In genomic region chr4:129839687-129840086, GRCh38 we compare ENCODE assay signal across 36 cellular contexts.
DNase-seq lines count a peak whose midpoint lies in the region; FAIRE-seq and TF ChIP-seq lines count a peak whose summit lies in the region.
"Had no signal": no experiment of that assay in that cellular context is flagged by ENCODE, and none has a peak within 500 bp of the region (broad histone marks: within the 10 kb centered on the region; RNA-seq: fewer than 3 reads in every experiment).

No MANE protein-coding gene starts in this region.

- no peaks in the 10 kb centered on the region for H3K4me1 Mint-ChIP-seq in MCF 10A (ENCODE audit: insufficient read depth, unreplicated experiment)
- peaks cover 32% of the 10 kb centered on the region for H3K4me1 Mint-ChIP-seq in astrocyte (ENCODE audit: low read depth, unreplicated experiment)
- H3K4me1 Mint-ChIP-seq: activated B cell treated with CpG ODN at 0.5 μM for 24 hours; activated CD8-positive, alpha-beta memory T cell treated with anti-CD3 and anti-CD28 coated beads, Interleukin-2, amount 10 ng/mL, durations not matched to agents 7 days and 5 days; brain; H9 had no signal

- H3K27me3 ChIP-seq in mammary epithelial cell (ENCODE audit: insufficient read depth, low read length) = no peaks in the 10 kb centered on the region
- H3K27me3 ChIP-seq in astrocyte (ENCODE audit: insufficient read depth, low read length) = no peaks in the 10 kb centered on the region
- H3K27me3 ChIP-seq: ovary, suprapubic skin, upper lobe of left lung had no signal

- H3K9me3 ChIP-seq in mammary epithelial cell (replicated peaks; ENCODE audit: insufficient read depth, low read length) (no peaks in the 10 kb centered on the region), astrocyte (ENCODE audit: insufficient read depth, low read depth, low read length) (no peaks in the 10 kb centered on the region)
- H3K9me3 ChIP-seq: Caco-2, ovary, SK-N-SH, suprapubic skin, upper lobe of left lung had no signal

- no peak overlapping the region for H3K27ac Mint-ChIP-seq in MCF 10A (ENCODE audit: low read depth, unreplicated experiment)
- H3K27ac Mint-ChIP-seq in astrocyte (ENCODE audit: unreplicated experiment) = peak overlapping the region; percentile 10
- H3K27ac Mint-ChIP-seq: activated B cell treated with CpG ODN at 0.5 μM for 24 hours; activated CD8-positive, alpha-beta memory T cell treated with anti-CD3 and anti-CD28 coated beads, Interleukin-2, amount 10 ng/mL, durations not matched to agents 7 days and 5 days; brain; H9 had no signal

- DNase-seq in MCF 10A (ENCODE audit: unreplicated experiment) (peak; percentile 37), mammary epithelial cell (no peak), astrocyte (ENCODE audit: low read depth) (peak; percentile 0), fibroblast of the aortic adventitia (ENCODE audit: low read depth) (peak; percentile 0), HuH-7.5 (ENCODE audit: low spot score) (no peak), GM10266 (ENCODE audit: extremely low spot score) (no peak), GM19239 (ENCODE audit: insufficient read length, low spot score) (no peak)
- DNase-seq in activated CD8-positive, alpha-beta memory T cell treated with anti-CD3 and anti-CD28 coated beads, Interleukin-2, amount 50 U/mL, for 4 hours = no peak
- DNase-seq: 8988T; activated B cell treated with CpG ODN at 0.5 μM for 24 hours; activated CD4-positive, alpha-beta T cell treated with anti-CD3 and anti-CD28 coated beads, Interleukin-2, amount 50 U/mL, for 1 hour; activated CD8-positive, alpha-beta memory T cell treated with anti-CD3 and anti-CD28 coated beads, Interleukin-2, amount 10 ng/mL, durations not matched to agents 7 days and 5 days; activated gamma-delta T cell treated with Interleukin-2 at 50 U/mL for 16 hours; activated T-cell treated with anti-CD3 and anti-CD28 coated beads, Interleukin-2, amount 50 U/mL, for 48 hours; Caco-2; DND-41; glutamatergic neuron; H9; Karpas-422; left ventricle myocardium inferior; mesendoderm; NCI-H1417 treated with DMSO at 0.1 percent for 48 hours; NCI-H2029 treated with DMSO at 0.1 percent for 48 hours; NCI-H774; ovary; SK-N-SH; stimulated activated CD4-positive, alpha-beta T cell treated with anti-CD3 and anti-CD28 coated beads, Interleukin-1b, Interleukin-23, amount 100 ng/mL, for 48 hours; stimulated activated naive CD4-positive, alpha-beta T cell treated with Interleukin-2 at 50 U/mL for 16 hours; upper lobe of left lung had no signal

- no peak overlapping the region for H3K27ac ChIP-seq in mammary epithelial cell (ENCODE audit: insufficient read depth, low read depth, low read length)
- H3K27ac ChIP-seq in astrocyte (ENCODE audit: low read depth, low read length) = no peak overlapping the region
- H3K27ac ChIP-seq: C4-2B, left ventricle myocardium inferior, ovary, RWPE1, suprapubic skin, upper lobe of left lung had no signal

- H3K36me3 ChIP-seq in mammary epithelial cell (ENCODE audit: insufficient read depth, low read length) = no peaks in the 10 kb centered on the region
- H3K36me3 ChIP-seq in astrocyte (ENCODE audit: insufficient read depth, low read length) = no peaks in the 10 kb centered on the region
- H3K36me3 ChIP-seq: left ventricle myocardium inferior, ovary, suprapubic skin, upper lobe of left lung had no signal

- BruUV-seq in MCF 10A (replicated peaks; lab: Mats Ljungman, UMichigan) = no TSS peak
- no TSS peak for BruUV-seq in mammary epithelial cell (replicated peaks; lab: Mats Ljungman, UMichigan)

- H3K4me3 Mint-ChIP-seq in MCF 10A (ENCODE audit: unreplicated experiment) = no peak overlapping the region
- no peak overlapping the region for H3K4me3 Mint-ChIP-seq in astrocyte (ENCODE audit: unreplicated experiment)
- H3K4me3 Mint-ChIP-seq: activated B cell treated with CpG ODN at 0.5 μM for 24 hours; activated CD8-positive, alpha-beta memory T cell treated with anti-CD3 and anti-CD28 coated beads, Interleukin-2, amount 10 ng/mL, durations not matched to agents 7 days and 5 days; brain; H9; neural crest cell had no signal

- H3K4me1 ChIP-seq in mammary epithelial cell (ENCODE audit: insufficient read depth, low read length) (no peaks in the 10 kb centered on the region), astrocyte (ENCODE audit: insufficient read depth, low read length) (no peaks in the 10 kb centered on the region)
- H3K4me1 ChIP-seq: Caco-2, left ventricle myocardium inferior, suprapubic skin, upper lobe of left lung had no signal

- H3K9me3 Mint-ChIP-seq in MCF 10A (ENCODE audit: unreplicated experiment) (peaks cover 7% of the 10 kb centered on the region), astrocyte (ENCODE audit: unreplicated experiment) (peaks cover 5% of the 10 kb centered on the region)

- H3K9ac ChIP-seq in mammary epithelial cell (ENCODE audit: insufficient read depth, low read length) = no peak overlapping the region
- no peak overlapping the region for H3K9ac ChIP-seq in astrocyte (ENCODE audit: low read length)
- H3K9ac ChIP-seq: SK-N-SH had no signal

- no peak overlapping the region for H3K4me3 ChIP-seq in mammary epithelial cell (replicated peaks in 1 of 3; ENCODE audit: insufficient read depth in 1 of 3, low read depth in 2 of 3, low read length in 3 of 3)
- H3K4me3 ChIP-seq in astrocyte (ENCODE audit: insufficient read depth, low read depth, low read length) = no peak overlapping the region
- H3K4me3 ChIP-seq in fibroblast of the aortic adventitia (ENCODE audit: low read depth, low read length) = no peak overlapping the region
- H3K4me3 ChIP-seq: left ventricle myocardium inferior, ovary, suprapubic skin, upper lobe of left lung had no signal

- POLR2A ChIA-PET in MCF 10A (lab: Yijun Ruan, JAX) = no interaction called here

- CTCF ChIA-PET in MCF 10A (lab: Yijun Ruan, JAX) = interaction anchor here (0.7 kb wide), 1 partner anchor 198 kb away, joined by 3 read pairs; no protein-coding TSS in a partner anchor
- CTCF ChIA-PET in mammary epithelial cell (lab: Charles Lee; ENCODE audit: low non-redundant PET) = no interaction called here

- no peak for FAIRE-seq in astrocyte (lab: Jason Lieb, UNC)
- FAIRE-seq in GM19239 (lab: Jason Lieb, UNC) = no peak
- FAIRE-seq: GM18507, islet of Langerhans had no signal

- H3K79me2 ChIP-seq in mammary epithelial cell (ENCODE audit: insufficient read depth, low read length) = no peaks in the 10 kb centered on the region
- no peaks in the 10 kb centered on the region for H3K79me2 ChIP-seq in astrocyte (ENCODE audit: insufficient read depth, low read length)

- dilution Hi-C loops in mammary epithelial cell (cut with HindIII; ENCODE audit: low sequenced_read_pairs) = no loop called here

- H3K27me3 Mint-ChIP-seq in MCF 10A (ENCODE audit: insufficient read depth, unreplicated experiment) = no peaks in the 10 kb centered on the region
- no peaks in the 10 kb centered on the region for H3K27me3 Mint-ChIP-seq in astrocyte (ENCODE audit: low read depth, unreplicated experiment)
- H3K27me3 Mint-ChIP-seq: activated B cell treated with CpG ODN at 0.5 μM for 24 hours; activated CD8-positive, alpha-beta memory T cell treated with anti-CD3 and anti-CD28 coated beads, Interleukin-2, amount 10 ng/mL, durations not matched to agents 7 days and 5 days; brain had no signal

- H3K4me2 ChIP-seq in mammary epithelial cell (ENCODE audit: insufficient read depth, low read depth, low read length) (no peak overlapping the region), astrocyte (ENCODE audit: low read length) (no peak overlapping the region)
- H3K4me2 ChIP-seq: SK-N-SH had no signal

- H3K36me3 Mint-ChIP-seq in MCF 10A (ENCODE audit: insufficient read depth, unreplicated experiment) = no peaks in the 10 kb centered on the region
- H3K36me3 Mint-ChIP-seq in astrocyte (ENCODE audit: low read depth, unreplicated experiment) = no peaks in the 10 kb centered on the region
- H3K36me3 Mint-ChIP-seq: activated CD8-positive, alpha-beta memory T cell treated with anti-CD3 and anti-CD28 coated beads, Interleukin-2, amount 10 ng/mL, durations not matched to agents 7 days and 5 days; brain had no signal

- in situ Hi-C loops in mammary epithelial cell (cut with MboI; ENCODE audit: low sequenced_read_pairs in 2 of 2) = no loop called here

- no peak for TF ChIP-seq CTCF in MCF 10A (IDR thresholded peaks at IDR 0.05; ENCODE audit: unreplicated experiment)
- no peak for TF ChIP-seq CTCF in mammary epithelial cell (conservative IDR thresholded peaks at IDR 0.05 in 1 of 2, IDR thresholded peaks at IDR 0.05 in 1 of 2; ENCODE audit: extremely low read depth in 1 of 2, insufficient read depth in 1 of 2, low read depth in 1 of 2, low read length in 2 of 2)
- TF ChIP-seq CTCF in astrocyte (IDR thresholded peaks at IDR 0.05; ENCODE audit: insufficient read depth, low read depth, low read length) = no peak
- TF ChIP-seq CTCF in fibroblast of the aortic adventitia (IDR thresholded peaks at IDR 0.05; ENCODE audit: insufficient read depth, low read length) = no peak
- no peak for TF ChIP-seq CTCF in GM10266 (IDR thresholded peaks at IDR 0.05; ENCODE audit: control insufficient read depth, insufficient read depth, low read depth, missing control alignments)

- WGBS in mammary epithelial cell (ENCODE audit: low coverage, missing lambda C conversion rate) = 36% methylated on average over 3 of the region's 3 CpGs

- intact Hi-C loops in MCF 10A (cut with micrococcal nuclease) = no loop called here
- intact Hi-C loops in mammary epithelial cell (cut with micrococcal nuclease) = no loop called here

- no peak overlapping the region for H2AFZ ChIP-seq in mammary epithelial cell (ENCODE audit: low read depth, low read length)
- H2AFZ ChIP-seq in astrocyte (ENCODE audit: low read depth, low read length) = no peak overlapping the region

- H4K20me1 ChIP-seq in mammary epithelial cell (ENCODE audit: insufficient read depth, low read length) (no peaks in the 10 kb centered on the region), astrocyte (ENCODE audit: insufficient read depth, low read length) (no peaks in the 10 kb centered on the region)

Comparison
In these comparisons a context has a peak if more than half of its experiments do, and no peak if none do; other contexts are left out.
1. DNase-seq: peak in MCF 10A (single experiment), astrocyte (single experiment) and fibroblast of the aortic adventitia (single experiment); none in mammary epithelial cell (single experiment), activated CD8-positive, alpha-beta memory T cell treated with anti-CD3 and anti-CD28 coated beads, Interleukin-2, amount 50 U/mL, for 4 hours (single experiment), HuH-7.5 (single experiment), GM10266 (single experiment) and GM19239 (single experiment).